ENCODE assay signal across 16 cellular contexts in genomic region chr1:110346690-110347089, GRCh38. TPM values are rescaled to one million over a fixed set of nuclear protein-coding genes. Genes with fewer than 3 reads are reported as not detected.
DNase-seq lines count a peak whose midpoint lies in the region; ATAC-seq and TF ChIP-seq lines count a peak whose summit lies in the region.
"Had no signal": no experiment of that assay in that cellular context is flagged by ENCODE, and none has a peak within 500 bp of the region (broad histone marks: within the 10 kb centered on the region; RNA-seq: fewer than 3 reads in every experiment).

No MANE protein-coding gene starts in this region.

- H3K4me3 ChIP-seq in cardiac muscle cell: no peak overlapping the region
- H3K4me3 ChIP-seq in right cardiac atrium (ENCODE audit: low read length): no peak overlapping the region
- peak overlapping the region; percentile 83 for H3K4me3 ChIP-seq in Loucy (ENCODE audit: low read length, poor library complexity, severe bottlenecking)
- H3K4me3 ChIP-seq in fibroblast of lung (replicated peaks in 1 of 4; ENCODE audit: control extremely low read depth in 1 of 4, insufficient read depth in 1 of 4, low read depth in 3 of 4, low read length in 4 of 4): no peak overlapping the region
- H3K4me3 ChIP-seq: mucosa of descending colon, vagina had no signal

- H3K9me2 ChIP-seq in Loucy (replicated peaks; ENCODE audit: low read depth, low read length): no peaks in the 10 kb centered on the region

- H3F3A ChIP-seq in Loucy (ENCODE audit: low read depth): no peaks in the 10 kb centered on the region

- no peak overlapping the region for H3K27ac Mint-ChIP-seq in type B pancreatic cell

- TF ChIP-seq CTCF in cardiac muscle cell (IDR thresholded peaks at IDR 0.05; ENCODE audit: low read depth, low read length) (no peak), Loucy (conservative IDR thresholded peaks at IDR 0.05; ENCODE audit: low read length) (no peak), fibroblast of lung (conservative IDR thresholded peaks at IDR 0.05 in 1 of 2, IDR thresholded peaks at IDR 0.05 in 1 of 2; ENCODE audit: low read depth in 1 of 2, low read length in 2 of 2) (no peak), type B pancreatic cell (conservative IDR thresholded peaks at IDR 0.05) (no peak)

- peaks cover 100% of the 10 kb centered on the region for H3K79me2 ChIP-seq in Loucy (ENCODE audit: insufficient read depth, low read length)
- H3K79me2 ChIP-seq in fibroblast of lung (ENCODE audit: control insufficient read depth, insufficient read depth, low read length): peaks cover 95% of the 10 kb centered on the region

- peaks cover 32% of the 10 kb centered on the region for H3K36me3 Mint-ChIP-seq in type B pancreatic cell

- 62% methylated on average over 9 of the region's 9 CpGs for WGBS in right cardiac atrium

- no peaks in the 10 kb centered on the region for H3K27me3 Mint-ChIP-seq in type B pancreatic cell

- H3K9ac ChIP-seq in Loucy (ENCODE audit: low read depth, low read length, poor library complexity, severe bottlenecking) (peak overlapping the region; percentile 37), fibroblast of lung (ENCODE audit: insufficient read depth, low read length) (no peak overlapping the region)

- no peaks in the 10 kb centered on the region for H3K27me3 ChIP-seq in cardiac muscle cell
- no peaks in the 10 kb centered on the region for H3K27me3 ChIP-seq in right cardiac atrium (ENCODE audit: control insufficient read depth, insufficient read depth)
- no peaks in the 10 kb centered on the region for H3K27me3 ChIP-seq in Loucy (ENCODE audit: insufficient read depth, low read length, poor library complexity, severe bottlenecking)
- H3K27me3 ChIP-seq in fibroblast of lung (ENCODE audit: control insufficient read depth, insufficient read depth, low read length): no peaks in the 10 kb centered on the region
- H3K27me3 ChIP-seq: vagina had no signal

- peaks cover 80% of the 10 kb centered on the region for H3K4me1 Mint-ChIP-seq in type B pancreatic cell (ENCODE audit: unreplicated experiment)

- H3K9me3 Mint-ChIP-seq in type B pancreatic cell: no peaks in the 10 kb centered on the region

- H3K4me1 ChIP-seq in cardiac muscle cell (ENCODE audit: low read depth) (peaks cover 40% of the 10 kb centered on the region), right cardiac atrium (ENCODE audit: control insufficient read depth, insufficient read depth, low read length) (peaks cover 11% of the 10 kb centered on the region), Loucy (ENCODE audit: insufficient read depth, low read length, poor library complexity, severe bottlenecking) (peaks cover 91% of the 10 kb centered on the region), fibroblast of lung (ENCODE audit: control insufficient read depth, extremely low read depth, insufficient read depth, low read length) (peaks cover 20% of the 10 kb centered on the region)

- peaks cover 100% of the 10 kb centered on the region for H4K20me1 ChIP-seq in Loucy (ENCODE audit: insufficient read depth, low read length, poor library complexity, severe bottlenecking)
- peaks cover 2% of the 10 kb centered on the region for H4K20me1 ChIP-seq in fibroblast of lung (ENCODE audit: control insufficient read depth, extremely low read depth, insufficient read depth, low read length)

- peaks cover 18% of the 10 kb centered on the region for H3K36me3 ChIP-seq in cardiac muscle cell
- peaks cover 57% of the 10 kb centered on the region for H3K36me3 ChIP-seq in Loucy (ENCODE audit: insufficient read depth, low read length)
- peaks cover 11% of the 10 kb centered on the region for H3K36me3 ChIP-seq in fibroblast of lung (ENCODE audit: control insufficient read depth, insufficient read depth, low read length)

- H3K27ac ChIP-seq in cardiac muscle cell: peak overlapping the region; percentile 37
- H3K27ac ChIP-seq in right cardiac atrium (ENCODE audit: low read length): no peak overlapping the region
- no peak overlapping the region for H3K27ac ChIP-seq in fibroblast of lung (ENCODE audit: insufficient read depth, low read length)
- H3K27ac ChIP-seq: vagina had no signal

- H3K4me2 ChIP-seq in Loucy (ENCODE audit: low read depth, low read length, poor library complexity, severe bottlenecking): peak overlapping the region; percentile 95
- H3K4me2 ChIP-seq in fibroblast of lung (ENCODE audit: extremely low read depth, insufficient read depth, low read length): peak overlapping the region; percentile 75

- no peak for ATAC-seq in right cardiac atrium
- no peak for ATAC-seq in HG03460 (IDR thresholded peaks at IDR 0.05; ENCODE audit: unreplicated experiment)
- no peak for ATAC-seq in GM18868 (IDR thresholded peaks at IDR 0.05; ENCODE audit: unreplicated experiment)
- ATAC-seq: mucosa of descending colon had no signal

- no peaks in the 10 kb centered on the region for H3K9me3 ChIP-seq in cardiac muscle cell (ENCODE audit: low read depth)
- H3K9me3 ChIP-seq in right cardiac atrium (ENCODE audit: control insufficient read depth, low read length): no peaks in the 10 kb centered on the region
- no peaks in the 10 kb centered on the region for H3K9me3 ChIP-seq in Loucy (ENCODE audit: insufficient read depth, low read depth, low read length)
- no peaks in the 10 kb centered on the region for H3K9me3 ChIP-seq in fibroblast of lung (ENCODE audit: control insufficient read depth, insufficient read depth, low read depth, low read length)
- H3K9me3 ChIP-seq: mucosa of descending colon, vagina had no signal

- H2AFZ ChIP-seq in Loucy (ENCODE audit: low read length) (no peak overlapping the region), fibroblast of lung (ENCODE audit: low read length) (no peak overlapping the region)

- intact Hi-C loops in right cardiac atrium (cut with DNase I): loop anchor here in 2 of 4 donors (10.0 kb wide), 1 partner anchor 58 kb away; the partner anchor contains the start of gene LAMTOR5 (in 2 of the 2)

- DNase-seq in cardiac muscle cell (ENCODE audit: low read depth in 1 of 2, low spot score in 1 of 2) (no peak), right cardiac atrium (no peak), fibroblast of lung (ENCODE audit: low read depth in 2 of 2) (no peak), type B pancreatic cell (ENCODE audit: extremely low spot score, unreplicated experiment) (no peak), NCI-H82 (lab: John Stamatoyannopoulos, UW) (no peak)
- DNase-seq: ACHN; activated CD4-positive, alpha-beta T cell treated with anti-CD3 and anti-CD28 coated beads, Interleukin-2, amount 50 U/mL, for 4 hours; central memory CD4-positive, alpha-beta T cell; effector memory CD4-positive, alpha-beta T cell; mucosa of descending colon; NCI-H2081 treated with DMSO at 0.1 percent for 48 hours; NCI-H69 had no signal

- H3K4me3 Mint-ChIP-seq in type B pancreatic cell: peak overlapping the region; percentile 71

RNA-seq across cellular contexts. Expression of gene RBM15, which starts 7.5 kb away (rescaled TPM):
- 38.2 and 73.4 TPM in 2 replicates for total RNA-seq in cardiac muscle cell
- polyA plus RNA-seq in cardiac muscle cell: 8.5 and 15.0 TPM in 2 replicates
- total RNA-seq in right cardiac atrium: 10 to 100 TPM; 15.2 to 17.8 (median 16.6) TPM
- 4.1 TPM for polyA plus RNA-seq in right cardiac atrium
- total RNA-seq in fibroblast of lung: 25.9 and 26.5 TPM in 2 replicates
- polyA plus RNA-seq in fibroblast of lung: 8.4 and 10.7 TPM in 2 replicates
- polyA plus RNA-seq in fibroblast of lung (2012): 4.1 and 4.2 TPM in 2 replicates
- polyA minus RNA-seq in fibroblast of lung (ENCODE audit: low replicate concordance): 40.5 and 54.2 TPM in 2 replicates
- total RNA-seq in type B pancreatic cell (ENCODE audit: low replicate concordance): 23.2 and 41.4 TPM in 2 replicates

RNA-seq across cellular contexts. Expression of gene SLC16A4, which starts 44.1 kb away (rescaled TPM):
- total RNA-seq in cardiac muscle cell (0.21 and 0.66 TPM in 2 replicates), right cardiac atrium (1 to 10 TPM; 4.6 to 7.3 (median 6.4) TPM), fibroblast of lung (42.6 and 64.4 TPM in 2 replicates), type B pancreatic cell (ENCODE audit: low replicate concordance) (2.0 and 5.4 TPM in 2 replicates)
- polyA plus RNA-seq in cardiac muscle cell (0.87 and 0.91 TPM in 2 replicates), right cardiac atrium (3.0 TPM), fibroblast of lung (32.8 and 91.9 TPM in 2 replicates)
- polyA plus RNA-seq in fibroblast of lung (2012): 15.5 and 40.3 TPM in 2 replicates
- 16.4 and 30.2 TPM in 2 replicates for polyA minus RNA-seq in fibroblast of lung (ENCODE audit: low replicate concordance)
